1 cellular context compared by ENCODE assay signal in the genomic region with DNA sequence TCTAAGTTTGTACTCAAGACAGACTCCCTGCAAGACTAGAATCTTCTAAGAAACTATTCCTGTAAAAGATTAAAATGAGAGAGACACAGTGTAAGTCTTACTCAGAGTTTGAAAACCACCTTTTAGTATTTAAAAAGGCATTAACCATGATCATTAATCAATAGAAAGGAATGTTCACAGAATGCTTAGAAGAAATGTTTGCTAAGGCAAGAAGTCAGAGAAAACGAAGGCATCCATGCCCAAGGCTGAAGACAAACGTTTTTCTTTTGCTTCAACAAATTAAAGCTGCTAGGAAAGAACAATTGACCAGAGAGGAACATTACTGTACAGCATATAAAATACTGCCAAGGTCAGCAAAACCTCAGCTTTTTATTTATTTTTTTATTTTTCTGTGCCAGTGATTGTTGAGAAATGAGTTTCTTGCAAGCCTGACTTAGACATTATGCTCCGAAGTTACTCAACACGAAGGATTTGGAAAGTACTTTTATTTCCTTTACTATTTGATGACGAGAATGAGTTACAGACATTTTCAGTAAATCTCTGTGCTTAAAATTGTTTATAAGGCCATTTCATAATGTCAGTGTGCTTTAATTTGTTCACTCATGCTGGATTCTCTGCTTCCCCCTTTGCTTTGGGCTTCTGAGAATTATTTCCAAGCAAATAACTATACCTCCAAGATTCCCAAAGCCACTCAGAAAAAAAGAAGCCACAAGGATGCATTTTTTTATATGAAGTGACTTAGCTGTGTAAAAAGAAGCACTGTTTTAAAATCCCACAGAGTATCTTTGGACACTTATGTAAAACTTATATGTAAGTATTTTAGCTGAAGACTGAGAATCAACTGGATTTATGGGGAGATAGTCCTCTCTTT.
TF ChIP-seq lines count a peak whose summit lies in the region.

No MANE protein-coding gene starts in this region.

TF ChIP-seq in A549, 52 proteins besides CTCF, POLR2A, EP300 and RAD21 (continued from another document):
- TF ChIP-seq HMGXB4 (CRISPR knock-in tag; IDR thresholded peaks at IDR 0.05; ENCODE audit: borderline replicate concordance) = 0 out of 2 replicates have a peak, but pooled peaks have one; percentile 54
- 0 out of 2 replicates have a peak, but pooled peaks have one; percentile 15 for TF ChIP-seq RARB (CRISPR knock-in tag; IDR thresholded peaks at IDR 0.05)
- no peak for TF ChIP-seq SREBF2 (IDR thresholded peaks at IDR 0.05)
- no peak for TF ChIP-seq TP53 (CRISPR knock-in tag; IDR thresholded peaks at IDR 0.05)
